Comparison of ENCODE assay signal across 8 cellular contexts in the genomic region with DNA sequence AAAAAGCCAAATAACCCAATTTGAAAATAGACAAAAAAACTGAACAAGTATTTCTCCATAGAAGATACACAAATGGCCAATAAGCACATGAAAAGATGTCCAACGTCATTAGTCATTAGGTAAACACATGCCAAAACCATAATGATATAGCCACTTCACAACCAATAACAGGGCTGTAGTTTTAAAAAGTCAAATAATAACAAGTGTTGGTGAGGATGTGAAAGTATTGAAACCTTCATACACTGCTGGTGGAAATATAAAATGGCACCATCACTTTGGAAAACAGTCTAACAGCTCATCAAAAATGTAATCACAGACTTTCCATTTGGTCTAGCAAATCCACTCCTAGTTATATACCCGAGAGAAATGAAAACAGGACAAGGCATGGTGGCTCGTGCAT.
"Had no signal": no experiment of that assay in that cellular context is flagged by ENCODE, and none has a peak within 500 bp of the region (broad histone marks: within the 10 kb centered on the region; RNA-seq: fewer than 3 reads in every experiment).

No MANE protein-coding gene starts in this region.

- H3K4me3 ChIP-seq: K562 had no signal

- DNase-seq: IMR-90, KBM-7, KG1 had no signal

- ATAC-seq: HepG2, K562 had no signal

- H3K4me2 ChIP-seq: KMS-11 had no signal

- H3K9ac ChIP-seq: KMS-11 had no signal

- H3K27ac ChIP-seq: HL-60, KMS-11 had no signal

- FAIRE-seq: HepG2, HTR-8/SVneo, K562 had no signal
